Comparison of ENCODE assay signal across 1 cellular context in the genomic region with DNA sequence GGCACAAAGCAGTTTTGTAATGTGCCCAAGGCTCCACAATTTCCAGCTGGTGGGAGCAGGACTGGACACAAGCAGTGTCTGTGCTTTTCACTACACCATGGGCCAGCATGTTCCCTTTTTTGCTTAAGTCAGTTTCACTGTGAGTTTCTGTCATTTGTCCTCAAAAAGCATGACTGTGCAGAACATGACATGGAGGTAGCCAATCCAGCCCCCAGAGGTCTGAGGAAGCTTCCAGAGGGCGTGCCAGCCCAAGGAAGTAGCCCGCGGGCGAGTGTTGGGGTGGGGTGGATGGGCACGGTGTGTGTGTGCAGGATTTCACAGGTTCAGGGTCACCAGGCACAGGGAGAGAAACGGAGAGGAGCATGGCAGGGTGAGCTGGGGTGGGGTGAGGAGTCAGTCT.
TF ChIP-seq lines count a peak whose summit lies in the region.

No MANE protein-coding gene starts in this region.

TF ChIP-seq in K562, 482 proteins besides CTCF, POLR2A, EP300 and RAD21 (continues in another document):
- TF ChIP-seq PBX2 (CRISPR knock-in tag; IDR thresholded peaks at IDR 0.05; ENCODE audit: low read depth) (no peak), PBX2 (tag; conservative IDR thresholded peaks at IDR 0.05; ENCODE audit: low read depth) (peak; percentile 45), FIP1L1 (IDR thresholded peaks at IDR 0.05; ENCODE audit: low read depth, low read length, poor library complexity, severe bottlenecking) (no peak), THRAP3 (IDR thresholded peaks at IDR 0.05; ENCODE audit: borderline replicate concordance) (no peak), TBL1XR1 (IDR thresholded peaks at IDR 0.05; ENCODE audit: low read length in 2 of 2) (no peak), ZNF124 (CRISPR knock-in tag; IDR thresholded peaks at IDR 0.05) (no peak), MXI1 (IDR thresholded peaks at IDR 0.05; ENCODE audit: low read depth, low read length) (no peak), ARID2 (IDR thresholded peaks at IDR 0.05) (no peak), ZNF165 (CRISPR knock-in tag; IDR thresholded peaks at IDR 0.05; ENCODE audit: borderline replicate concordance) (no peak), U2AF1 (optimal IDR thresholded peaks at IDR 0.05; ENCODE audit: low read depth, low read length) (no peak), PTBP1 (IDR thresholded peaks at IDR 0.05; ENCODE audit: low read depth, low read length) (no peak), HMG20B (CRISPR knock-in tag; IDR thresholded peaks at IDR 0.05) (no peak), THAP7 (CRISPR knock-in tag; IDR thresholded peaks at IDR 0.05) (no peak), NFIC (IDR thresholded peaks at IDR 0.05) (no peak), ZKSCAN3 (CRISPR knock-in tag; IDR thresholded peaks at IDR 0.05) (no peak), ZNF121 (CRISPR knock-in tag; conservative IDR thresholded peaks at IDR 0.05) (no peak), NR1H2 (CRISPR knock-in tag; IDR thresholded peaks at IDR 0.05) (no peak), MECOM (CRISPR knock-in tag; IDR thresholded peaks at IDR 0.05) (no peak), ZBTB17 (CRISPR knock-in tag; IDR thresholded peaks at IDR 0.05) (no peak), DLX4 (CRISPR knock-in tag; IDR thresholded peaks at IDR 0.05) (no peak), MAFF (IDR thresholded peaks at IDR 0.05; ENCODE audit: low read length) (peak; percentile 79), TCF3 (CRISPR knock-in tag; IDR thresholded peaks at IDR 0.05) (no peak), EWSR1 (IDR thresholded peaks at IDR 0.05; ENCODE audit: borderline replicate concordance, low read depth, partially characterized antibody) (no peak), MEIS2 (IDR thresholded peaks at IDR 0.05; ENCODE audit: partially characterized antibody) (peak; percentile 18), BCLAF1 (IDR thresholded peaks at IDR 0.05; ENCODE audit: borderline replicate concordance in 1 of 2, control insufficient read depth in 1 of 2, low read depth in 2 of 2, low read length in 1 of 2) (no peak), TFAP4 (CRISPR knock-in tag; IDR thresholded peaks at IDR 0.05; ENCODE audit: borderline replicate concordance) (0 out of 2 replicates have a peak, but pooled peaks have one; percentile 13), PRMT5 (CRISPR knock-in tag; IDR thresholded peaks at IDR 0.05) (no peak), PKNOX1 (IDR thresholded peaks at IDR 0.05) (peak; percentile 64), BACH1 (tag; IDR thresholded peaks at IDR 0.05) (peak; percentile 44; the same call in 1 of the 2 replicates), KDM1A (IDR thresholded peaks at IDR 0.05) (no peak), CAMTA2 (CRISPR knock-in tag; conservative IDR thresholded peaks at IDR 0.05) (no peak), MTF1 (CRISPR knock-in tag; IDR thresholded peaks at IDR 0.05; ENCODE audit: borderline replicate concordance) (no peak), NEUROD1 (IDR thresholded peaks at IDR 0.05; ENCODE audit: borderline replicate concordance, low read depth, low read length, partially characterized antibody) (no peak), C11orf30 (IDR thresholded peaks at IDR 0.05; ENCODE audit: low read depth) (peak; percentile 90), SMAD3 (CRISPR knock-in tag; conservative IDR thresholded peaks at IDR 0.05) (no peak), BCL6 (CRISPR knock-in tag; IDR thresholded peaks at IDR 0.05) (no peak), SPI1 (IDR thresholded peaks at IDR 0.05; ENCODE audit: borderline replicate concordance, low read depth, low read length) (no peak), ZC3H4 (CRISPR knock-in tag; IDR thresholded peaks at IDR 0.05; ENCODE audit: borderline replicate concordance) (no peak), COPS2 (conservative IDR thresholded peaks at IDR 0.05) (no peak), NR0B1 (IDR thresholded peaks at IDR 0.05; ENCODE audit: partially characterized antibody) (no peak)
- TF ChIP-seq, protein P1, sequence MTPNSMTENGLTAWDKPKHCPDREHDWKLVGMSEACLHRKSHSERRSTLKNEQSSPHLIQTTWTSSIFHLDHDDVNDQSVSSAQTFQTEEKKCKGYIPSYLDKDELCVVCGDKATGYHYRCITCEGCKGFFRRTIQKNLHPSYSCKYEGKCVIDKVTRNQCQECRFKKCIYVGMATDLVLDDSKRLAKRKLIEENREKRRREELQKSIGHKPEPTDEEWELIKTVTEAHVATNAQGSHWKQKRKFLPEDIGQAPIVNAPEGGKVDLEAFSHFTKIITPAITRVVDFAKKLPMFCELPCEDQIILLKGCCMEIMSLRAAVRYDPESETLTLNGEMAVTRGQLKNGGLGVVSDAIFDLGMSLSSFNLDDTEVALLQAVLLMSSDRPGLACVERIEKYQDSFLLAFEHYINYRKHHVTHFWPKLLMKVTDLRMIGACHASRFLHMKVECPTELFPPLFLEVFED (CRISPR knock-in tag; conservative IDR thresholded peaks at IDR 0.05) = no peak
- TF ChIP-seq, protein P2, sequence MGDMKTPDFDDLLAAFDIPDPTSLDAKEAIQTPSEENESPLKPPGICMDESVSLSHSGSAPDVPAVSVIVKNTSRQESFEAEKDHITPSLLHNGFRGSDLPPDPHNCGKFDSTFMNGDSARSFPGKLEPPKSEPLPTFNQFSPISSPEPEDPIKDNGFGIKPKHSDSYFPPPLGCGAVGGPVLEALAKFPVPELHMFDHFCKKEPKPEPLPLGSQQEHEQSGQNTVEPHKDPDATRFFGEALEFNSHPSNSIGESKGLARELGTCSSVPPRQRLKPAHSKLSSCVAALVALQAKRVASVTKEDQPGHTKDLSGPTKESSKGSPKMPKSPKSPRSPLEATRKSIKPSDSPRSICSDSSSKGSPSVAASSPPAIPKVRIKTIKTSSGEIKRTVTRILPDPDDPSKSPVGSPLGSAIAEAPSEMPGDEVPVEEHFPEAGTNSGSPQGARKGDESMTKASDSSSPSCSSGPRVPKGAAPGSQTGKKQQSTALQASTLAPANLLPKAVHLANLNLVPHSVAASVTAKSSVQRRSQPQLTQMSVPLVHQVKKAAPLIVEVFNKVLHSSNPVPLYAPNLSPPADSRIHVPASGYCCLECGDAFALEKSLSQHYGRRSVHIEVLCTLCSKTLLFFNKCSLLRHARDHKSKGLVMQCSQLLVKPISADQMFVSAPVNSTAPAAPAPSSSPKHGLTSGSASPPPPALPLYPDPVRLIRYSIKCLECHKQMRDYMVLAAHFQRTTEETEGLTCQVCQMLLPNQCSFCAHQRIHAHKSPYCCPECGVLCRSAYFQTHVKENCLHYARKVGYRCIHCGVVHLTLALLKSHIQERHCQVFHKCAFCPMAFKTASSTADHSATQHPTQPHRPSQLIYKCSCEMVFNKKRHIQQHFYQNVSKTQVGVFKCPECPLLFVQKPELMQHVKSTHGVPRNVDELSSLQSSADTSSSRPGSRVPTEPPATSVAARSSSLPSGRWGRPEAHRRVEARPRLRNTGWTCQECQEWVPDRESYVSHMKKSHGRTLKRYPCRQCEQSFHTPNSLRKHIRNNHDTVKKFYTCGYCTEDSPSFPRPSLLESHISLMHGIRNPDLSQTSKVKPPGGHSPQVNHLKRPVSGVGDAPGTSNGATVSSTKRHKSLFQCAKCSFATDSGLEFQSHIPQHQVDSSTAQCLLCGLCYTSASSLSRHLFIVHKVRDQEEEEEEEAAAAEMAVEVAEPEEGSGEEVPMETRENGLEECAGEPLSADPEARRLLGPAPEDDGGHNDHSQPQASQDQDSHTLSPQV (IDR thresholded peaks at IDR 0.05) = peak; percentile 52; the same call in 1 of the 2 replicates
- TF ChIP-seq, protein P3, sequence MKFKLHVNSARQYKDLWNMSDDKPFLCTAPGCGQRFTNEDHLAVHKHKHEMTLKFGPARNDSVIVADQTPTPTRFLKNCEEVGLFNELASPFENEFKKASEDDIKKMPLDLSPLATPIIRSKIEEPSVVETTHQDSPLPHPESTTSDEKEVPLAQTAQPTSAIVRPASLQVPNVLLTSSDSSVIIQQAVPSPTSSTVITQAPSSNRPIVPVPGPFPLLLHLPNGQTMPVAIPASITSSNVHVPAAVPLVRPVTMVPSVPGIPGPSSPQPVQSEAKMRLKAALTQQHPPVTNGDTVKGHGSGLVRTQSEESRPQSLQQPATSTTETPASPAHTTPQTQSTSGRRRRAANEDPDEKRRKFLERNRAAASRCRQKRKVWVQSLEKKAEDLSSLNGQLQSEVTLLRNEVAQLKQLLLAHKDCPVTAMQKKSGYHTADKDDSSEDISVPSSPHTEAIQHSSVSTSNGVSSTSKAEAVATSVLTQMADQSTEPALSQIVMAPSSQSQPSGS (CRISPR knock-in tag; IDR thresholded peaks at IDR 0.05) = no peak
- TF ChIP-seq, protein P4, sequence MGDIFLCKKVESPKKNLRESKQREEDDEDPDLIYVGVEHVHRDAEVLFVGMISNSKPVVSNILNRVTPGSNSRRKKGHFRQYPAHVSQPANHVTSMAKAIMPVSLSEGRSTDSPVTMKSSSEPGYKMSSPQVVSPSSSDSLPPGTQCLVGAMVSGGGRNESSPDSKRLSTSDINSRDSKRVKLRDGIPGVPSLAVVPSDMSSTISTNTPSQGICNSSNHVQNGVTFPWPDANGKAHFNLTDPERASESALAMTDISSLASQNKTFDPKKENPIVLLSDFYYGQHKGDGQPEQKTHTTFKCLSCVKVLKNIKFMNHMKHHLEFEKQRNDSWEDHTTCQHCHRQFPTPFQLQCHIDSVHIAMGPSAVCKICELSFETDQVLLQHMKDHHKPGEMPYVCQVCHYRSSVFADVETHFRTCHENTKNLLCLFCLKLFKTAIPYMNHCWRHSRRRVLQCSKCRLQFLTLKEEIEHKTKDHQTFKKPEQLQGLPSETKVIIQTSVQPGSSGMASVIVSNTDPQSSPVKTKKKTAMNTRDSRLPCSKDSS (IDR thresholded peaks at IDR 0.05; ENCODE audit: low read depth, partially characterized antibody) = no peak
